Comparison of ENCODE assay signal across 29 cellular contexts in genomic region chr20:61359254-61359653, GRCh38.
"Had no signal": no experiment of that assay in that cellular context is flagged by ENCODE, and none has a peak within 500 bp of the region (broad histone marks: within the 10 kb centered on the region; RNA-seq: fewer than 3 reads in every experiment).

No MANE protein-coding gene starts in this region.

- DNase-seq: naive thymus-derived CD8-positive, alpha-beta T cell; nephron progenitor cell; nucleus accumbens; pancreas; psoas muscle; right cardiac atrium; right lobe of liver; sigmoid colon; small intestine; stimulated activated CD4-positive, alpha-beta T cell treated with anti-CD3 and anti-CD28 coated beads, Interleukin-15, amount 100 ng/mL, for 24 hours; stimulated activated CD4-positive, alpha-beta T cell treated with anti-CD3 and anti-CD28 coated beads, Interleukin-2, amount 100 ng/mL, for 24 hours; stimulated activated CD4-positive, alpha-beta T cell treated with anti-CD3 and anti-CD28 coated beads, Interleukin-2, amount 100 ng/mL, for 48 hours; stimulated activated CD4-positive, alpha-beta T cell treated with anti-CD3 and anti-CD28 coated beads, Interleukin-4, amount 100 ng/mL, for 24 hours; stimulated activated naive B cell treated with anti-CD40 and anti-IgM and Interleukin-4, amounts not matched to agents 10 μg/mL and 1 μg/mL and 100 μg/mL, for 72 hours; stimulated activated naive CD4-positive, alpha-beta T cell treated with Interleukin-2 at 50 U/mL for 16 hours; substantia nigra; testis; tibial artery; transverse colon; upper lobe of right lung; uterus had no signal

- H3K27me3 ChIP-seq: neutrophil, pancreas, right lobe of liver, testis, transverse colon, uterus had no signal

- H3K36me3 Mint-ChIP-seq: naive thymus-derived CD8-positive, alpha-beta T cell; natural killer cell treated with Interleukin-12 subunit alpha and Interleukin-12 subunit beta and Interleukin-15 and Interleukin-18, amount 100 ng/mL, for 72 hours; stimulated activated effector memory CD8-positive, alpha-beta T cell treated with anti-CD3 and anti-CD28 coated beads, Interleukin-12 subunit alpha, Interleukin-12 subunit beta, amount 100 ng/mL, for 72 hours; stimulated activated naive B cell treated with anti-CD40 and anti-IgM and Interleukin-4, amounts not matched to agents 10 μg/mL and 1 μg/mL and 100 μg/mL, for 72 hours; type B pancreatic cell had no signal

- H3K27ac Mint-ChIP-seq: naive thymus-derived CD8-positive, alpha-beta T cell; natural killer cell treated with Interleukin-12 subunit alpha and Interleukin-12 subunit beta and Interleukin-15 and Interleukin-18, amount 100 ng/mL, for 72 hours; nephron progenitor cell; progenitor cell of endocrine pancreas; stimulated activated effector memory CD8-positive, alpha-beta T cell treated with anti-CD3 and anti-CD28 coated beads, Interleukin-12 subunit alpha, Interleukin-12 subunit beta, amount 100 ng/mL, for 72 hours; stimulated activated naive B cell treated with anti-CD40 and anti-IgM and Interleukin-4, amounts not matched to agents 10 μg/mL and 1 μg/mL and 100 μg/mL, for 72 hours; stimulated activated naive CD8-positive, alpha-beta T cell treated with anti-CD3 and anti-CD28 coated beads, Interleukin-15, Interleukin-2, amounts not matched to agents 100 ng/mL and 50 ng/mL, for 24 hours; type B pancreatic cell had no signal

- H3K27me3 Mint-ChIP-seq: natural killer cell treated with Interleukin-12 subunit alpha and Interleukin-12 subunit beta and Interleukin-15 and Interleukin-18, amount 100 ng/mL, for 72 hours; stimulated activated naive CD8-positive, alpha-beta T cell treated with anti-CD3 and anti-CD28 coated beads, Interleukin-15, Interleukin-2, amounts not matched to agents 100 ng/mL and 50 ng/mL, for 24 hours had no signal

- H3K36me3 ChIP-seq: neutrophil, pancreas, right lobe of liver, sigmoid colon, suprapubic skin, tibial artery, transverse colon, upper lobe of right lung, uterus had no signal

- H3K4me3 ChIP-seq: pancreas, psoas muscle, right lobe of liver, sigmoid colon, suprapubic skin, testis, tibial artery, transverse colon, upper lobe of right lung, uterus had no signal

- H3K9me3 ChIP-seq: neutrophil, pancreas, psoas muscle, right lobe of liver, sigmoid colon, suprapubic skin, testis, tibial artery, transverse colon, upper lobe of right lung, uterus had no signal

- H3K4me1 Mint-ChIP-seq: naive thymus-derived CD8-positive, alpha-beta T cell; stimulated activated effector memory CD8-positive, alpha-beta T cell treated with anti-CD3 and anti-CD28 coated beads, Interleukin-12 subunit alpha, Interleukin-12 subunit beta, amount 100 ng/mL, for 72 hours; stimulated activated naive B cell treated with anti-CD40 and anti-IgM and Interleukin-4, amounts not matched to agents 10 μg/mL and 1 μg/mL and 100 μg/mL, for 72 hours had no signal

- FAIRE-seq: pancreas, small intestine had no signal

- H3K4me1 ChIP-seq: pancreas, psoas muscle, right lobe of liver, suprapubic skin, testis, tibial artery, transverse colon, upper lobe of right lung, uterus had no signal

- H3K27ac ChIP-seq: neutrophil, pancreas, psoas muscle, right lobe of liver, sigmoid colon, suprapubic skin, testis, tibial artery, transverse colon, upper lobe of right lung, uterus had no signal

- H3K4me3 Mint-ChIP-seq: naive thymus-derived CD8-positive, alpha-beta T cell; natural killer cell treated with Interleukin-12 subunit alpha and Interleukin-12 subunit beta and Interleukin-15 and Interleukin-18, amount 100 ng/mL, for 72 hours; nephron progenitor cell; neural crest cell; stimulated activated effector memory CD8-positive, alpha-beta T cell treated with anti-CD3 and anti-CD28 coated beads, Interleukin-12 subunit alpha, Interleukin-12 subunit beta, amount 100 ng/mL, for 72 hours; stimulated activated naive B cell treated with anti-CD40 and anti-IgM and Interleukin-4, amounts not matched to agents 10 μg/mL and 1 μg/mL and 100 μg/mL, for 72 hours; stimulated activated naive CD8-positive, alpha-beta T cell treated with anti-CD3 and anti-CD28 coated beads, Interleukin-15, Interleukin-2, amounts not matched to agents 100 ng/mL and 50 ng/mL, for 24 hours; type B pancreatic cell had no signal

- ATAC-seq: naive thymus-derived CD8-positive, alpha-beta T cell; natural killer cell treated with Interleukin-12 subunit alpha and Interleukin-12 subunit beta and Interleukin-15 and Interleukin-18, amount 100 ng/mL, for 72 hours; pancreas; psoas muscle; right cardiac atrium; right lobe of liver; stimulated activated effector memory CD8-positive, alpha-beta T cell treated with anti-CD3 and anti-CD28 coated beads, Interleukin-12 subunit alpha, Interleukin-12 subunit beta, amount 100 ng/mL, for 72 hours; stimulated activated naive B cell treated with anti-CD40 and anti-IgM and Interleukin-4, amounts not matched to agents 10 μg/mL and 1 μg/mL and 100 μg/mL, for 72 hours; upper lobe of right lung had no signal

- H3K9me3 Mint-ChIP-seq: nephron progenitor cell; neural crest cell; stimulated activated naive CD8-positive, alpha-beta T cell treated with anti-CD3 and anti-CD28 coated beads, Interleukin-15, Interleukin-2, amounts not matched to agents 100 ng/mL and 50 ng/mL, for 24 hours; type B pancreatic cell had no signal
